11 cellular contexts compared by ENCODE assay signal in the genomic region with DNA sequence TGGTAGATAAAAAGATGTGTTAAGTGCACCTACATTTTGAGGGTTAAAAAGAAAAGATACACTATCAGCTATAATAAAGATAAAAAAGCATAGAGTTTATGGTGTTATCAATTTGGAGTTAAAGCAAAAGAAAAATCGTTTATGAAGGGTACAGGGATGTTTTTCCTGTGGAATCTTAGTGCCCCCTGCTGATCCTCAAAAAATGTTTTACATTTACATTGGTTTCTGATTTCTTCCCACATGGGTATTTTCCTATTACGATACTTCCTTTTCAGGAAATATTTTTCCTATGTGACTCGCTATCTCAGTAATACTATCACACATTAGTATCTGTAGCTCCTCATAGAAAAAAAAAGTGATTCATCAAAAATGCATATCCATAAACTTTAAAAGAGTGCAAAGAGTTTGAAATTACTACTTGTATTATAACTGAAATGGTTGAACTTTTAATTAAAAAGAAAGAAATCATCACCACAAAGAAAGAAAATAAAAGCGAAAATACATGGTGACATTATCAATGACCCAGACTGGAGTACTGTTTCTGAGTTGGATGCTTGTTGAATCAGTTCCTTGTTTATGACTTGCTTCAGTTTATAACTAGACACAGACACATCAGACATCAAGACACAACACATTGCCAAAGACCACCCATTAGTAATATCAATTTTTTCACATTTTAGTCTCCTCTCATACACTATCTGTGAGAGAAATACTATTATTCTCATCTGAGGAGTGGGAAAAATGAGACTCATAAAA.
DNase-seq lines count a peak whose midpoint lies in the region; ATAC-seq and TF ChIP-seq lines count a peak whose summit lies in the region.
"Had no signal": no experiment of that assay in that cellular context is flagged by ENCODE, and none has a peak within 500 bp of the region (broad histone marks: within the 10 kb centered on the region; RNA-seq: fewer than 3 reads in every experiment).

No MANE protein-coding gene starts in this region.

- H3K18ac ChIP-seq in mesendoderm (ENCODE audit: low read length), result no peak overlapping the region

- no peak overlapping the region for H3K23ac ChIP-seq in mesendoderm (ENCODE audit: low read length)

- H3K4me3 Mint-ChIP-seq in memory B cell, result peak overlapping the region; percentile 48

- H3K27me3 Mint-ChIP-seq in memory B cell, result no peaks in the 10 kb centered on the region

- H3K36me3 ChIP-seq in SU-DHL-6 (ENCODE audit: low read length), result no peaks in the 10 kb centered on the region
- H3K36me3 ChIP-seq in mesendoderm (ENCODE audit: control insufficient read depth, insufficient read depth, low read length), result no peaks in the 10 kb centered on the region
- H3K36me3 ChIP-seq: esophagus squamous epithelium, transverse colon had no signal

- DNase-seq in GM04504 (ENCODE audit: low read depth), result peak; percentile 25
- DNase-seq in Kasumi-1 (lab: John Stamatoyannopoulos, UW), result peak; percentile 45 to 47
- DNase-seq in memory B cell (ENCODE audit: low spot score in 2 of 2), result no peak
- DNase-seq in NCI-H2107 (lab: John Stamatoyannopoulos, UW), result no peak
- DNase-seq in mesendoderm, result no peak
- no peak for DNase-seq in stimulated activated CD4-positive, alpha-beta T cell treated with anti-CD3 and anti-CD28 coated beads, Interleukin-1b, Interleukin-23, amount 100 ng/mL, for 48 hours
- no peak for DNase-seq in T-helper 9 cell
- DNase-seq: esophagus squamous epithelium, NCI-H2029, transverse colon had no signal

- peak overlapping the region; percentile 27 for H2AFZ ChIP-seq in SU-DHL-6 (ENCODE audit: low read depth, low read length, severe bottlenecking)

- no peak overlapping the region for H2AK5ac ChIP-seq in mesendoderm (ENCODE audit: low read length)

- H3K4ac ChIP-seq in mesendoderm (ENCODE audit: low read depth, low read length), result no peak overlapping the region

- no peaks in the 10 kb centered on the region for H3K9me3 ChIP-seq in SU-DHL-6 (ENCODE audit: insufficient read depth, low read length)

- H3K9me3 Mint-ChIP-seq in memory B cell, result peaks cover 12% of the 10 kb centered on the region

- H3K56ac ChIP-seq in mesendoderm (ENCODE audit: low read length), result no peak overlapping the region

- H3K27me3 ChIP-seq in SU-DHL-6 (ENCODE audit: low read length) (no peaks in the 10 kb centered on the region), mesendoderm (ENCODE audit: insufficient read depth, low read length, poor library complexity) (no peaks in the 10 kb centered on the region)
- H3K27me3 ChIP-seq: esophagus squamous epithelium, transverse colon had no signal

- H3K4me1 Mint-ChIP-seq in memory B cell, result peaks cover 9% of the 10 kb centered on the region

- no peaks in the 10 kb centered on the region for H3K4me1 ChIP-seq in mesendoderm (ENCODE audit: control insufficient read depth, low read depth, low read length)
- H3K4me1 ChIP-seq: esophagus squamous epithelium, transverse colon had no signal

- no peak overlapping the region for H2BK120ac ChIP-seq in mesendoderm (ENCODE audit: low read depth, low read length)

- H3K4me3 ChIP-seq in SU-DHL-6 (ENCODE audit: insufficient read depth, low read length, poor library complexity, severe bottlenecking), result no peak overlapping the region
- no peak overlapping the region for H3K4me3 ChIP-seq in mesendoderm (ENCODE audit: low read length)
- H3K4me3 ChIP-seq: esophagus squamous epithelium, transverse colon had no signal

- no peak overlapping the region for H2BK5ac ChIP-seq in mesendoderm (ENCODE audit: low read length)

- H3K27ac ChIP-seq in SU-DHL-6 (ENCODE audit: low read depth, low read length) (no peak overlapping the region), mesendoderm (ENCODE audit: low read depth, low read length) (no peak overlapping the region)
- H3K27ac ChIP-seq: esophagus squamous epithelium, transverse colon had no signal

- no peak overlapping the region for H4K5ac ChIP-seq in mesendoderm (ENCODE audit: low read length)

- ATAC-seq in memory B cell (ENCODE audit: low read depth), result no peak

- no peak overlapping the region for H3K27ac Mint-ChIP-seq in memory B cell

- H3K79me2 ChIP-seq in SU-DHL-6 (ENCODE audit: insufficient read depth, low read length) (no peaks in the 10 kb centered on the region), mesendoderm (ENCODE audit: control insufficient read depth, insufficient read depth, low read length) (no peaks in the 10 kb centered on the region)

- no peaks in the 10 kb centered on the region for H3K9me2 ChIP-seq in SU-DHL-6 (replicated peaks; ENCODE audit: insufficient read depth, low read length)

- peak overlapping the region; percentile 9 for H3K4me2 ChIP-seq in SU-DHL-6 (ENCODE audit: low read depth, low read length, poor library complexity, severe bottlenecking)
- H3K4me2 ChIP-seq in mesendoderm (ENCODE audit: low read length), result no peak overlapping the region

- H2BK15ac ChIP-seq in mesendoderm (replicated peaks; ENCODE audit: low read depth), result no peak overlapping the region

- no peaks in the 10 kb centered on the region for H3K79me1 ChIP-seq in mesendoderm (ENCODE audit: low read length)

- TF ChIP-seq CTCF in SU-DHL-6 (IDR thresholded peaks at IDR 0.05; ENCODE audit: insufficient read depth, low read length, poor library complexity, severe bottlenecking), result no peak

- peaks cover 4% of the 10 kb centered on the region for H3K36me3 Mint-ChIP-seq in memory B cell

- no peak overlapping the region for H4K8ac ChIP-seq in mesendoderm (ENCODE audit: low read depth, low read length)

- H3K9ac ChIP-seq in SU-DHL-6 (ENCODE audit: low read length) (no peak overlapping the region), mesendoderm (ENCODE audit: low read length) (no peak overlapping the region)

- no CpG with 5 or more reads among the region's 4 CpGs for WGBS in mesendoderm (ENCODE audit: extremely low coverage, insufficient coverage, low lambda C conversion rate)

- no peaks in the 10 kb centered on the region for H4K20me1 ChIP-seq in SU-DHL-6 (ENCODE audit: low read depth, low read length)

- no peaks in the 10 kb centered on the region for H3F3A ChIP-seq in SU-DHL-6 (ENCODE audit: insufficient read depth)

Comparison
In these comparisons a context has a peak if more than half of its experiments do, and no peak if none do; other contexts are left out.
1. DNase-seq: peak in GM04504 (single experiment) and Kasumi-1 (2 of 2); none in memory B cell (0 of 2), NCI-H2107 (single experiment), mesendoderm (single experiment), stimulated activated CD4-positive, alpha-beta T cell treated with anti-CD3 and anti-CD28 coated beads, Interleukin-1b, Interleukin-23, amount 100 ng/mL, for 48 hours (single experiment) and T-helper 9 cell (single experiment).